8 cellular contexts compared by ENCODE assay signal in genomic region chrX:69093960-69094935, GRCh38.
A peak's percentile ranks its signal among the peaks of the same experiment; 100 is the strongest.
DNase-seq lines count a peak whose midpoint lies in the region; ATAC-seq, FAIRE-seq and TF ChIP-seq lines count a peak whose summit lies in the region.

No MANE protein-coding gene starts in this region.

- peak; percentile 69 for TF ChIP-seq CTCF in 22Rv1 (IDR thresholded peaks at IDR 0.05)
- peak; percentile 46 for TF ChIP-seq CTCF in MCF 10A (IDR thresholded peaks at IDR 0.05; ENCODE audit: unreplicated experiment)
- TF ChIP-seq CTCF in kidney (IDR thresholded peaks at IDR 0.05; ENCODE audit: borderline replicate concordance, extremely low read depth, insufficient read depth), result peak; percentile 64

- no peak overlapping the region for H3K27ac ChIP-seq in 22Rv1
- no peak overlapping the region for H3K27ac ChIP-seq in kidney (ENCODE audit: low read depth in 2 of 2, low read length in 2 of 2)

- H3K4me3 ChIP-seq in kidney (ENCODE audit: low read length in 2 of 2), result no peak overlapping the region

- CTCF ChIA-PET in MCF 10A (lab: Yijun Ruan, JAX), result interaction anchor here (0.6 to 3.4 kb wide), 17 partner anchors 8 to 293 kb away, joined by 3 to 21 read pairs (median 4); no protein-coding TSS in a partner anchor

- no peak overlapping the region for H3K27ac Mint-ChIP-seq in MCF 10A (ENCODE audit: low read depth, unreplicated experiment)

- FAIRE-seq in kidney (lab: Jason Lieb, UNC), result no peak

- intact Hi-C loops in MCF 10A (cut with micrococcal nuclease) (loop anchor here (1.0 to 10.0 kb wide), 2 partner anchors 128 to 191 kb away; no protein-coding TSS in a partner anchor), kidney (cut with DNase I) (no loop called here)

- ATAC-seq in stimulated activated naive CD8-positive, alpha-beta T cell treated with anti-CD3 and anti-CD28 coated beads, Interleukin-15, Interleukin-2, amounts not matched to agents 100 U/mL and 50 U/mL, for 24 hours, result no peak
- ATAC-seq in GM19467 (IDR thresholded peaks at IDR 0.05; ENCODE audit: unreplicated experiment), result no peak

- DNase-seq in GDM1 (lab: John Stamatoyannopoulos, UW) (peak; percentile 26), HK-2 (ENCODE audit: unreplicated experiment) (peak; percentile 5), RPMI7951 (ENCODE audit: low read depth) (peak; percentile 59), MCF 10A (ENCODE audit: unreplicated experiment) (peak; percentile 70), kidney (no peak)
- peak; percentile 12 for DNase-seq in stimulated activated naive CD8-positive, alpha-beta T cell treated with anti-CD3 and anti-CD28 coated beads, Interleukin-15, Interleukin-2, amounts not matched to agents 100 U/mL and 50 U/mL, for 24 hours

- POLR2A ChIA-PET in MCF 10A (lab: Yijun Ruan, JAX), result interaction anchor here (0.9 kb wide), 1 partner anchor 16 kb away, joined by 3 read pairs; no protein-coding TSS in a partner anchor

- no peaks in the 10 kb centered on the region for H3K36me3 ChIP-seq in kidney (ENCODE audit: control insufficient read depth in 1 of 2, insufficient read depth in 2 of 2, low read length in 2 of 2)

- no peak overlapping the region for H3K9ac ChIP-seq in kidney (ENCODE audit: low read length in 2 of 2)

- H3K9me3 ChIP-seq in kidney (ENCODE audit: control insufficient read depth in 1 of 2, low read length in 2 of 2), result no peaks in the 10 kb centered on the region

- no peaks in the 10 kb centered on the region for H3K4me1 ChIP-seq in kidney (ENCODE audit: control insufficient read depth in 1 of 2, insufficient read depth in 1 of 2, low read depth in 1 of 2, low read length in 2 of 2)

- no peaks in the 10 kb centered on the region for H3K9me3 Mint-ChIP-seq in MCF 10A (ENCODE audit: unreplicated experiment)

- H3K27me3 Mint-ChIP-seq in MCF 10A (ENCODE audit: insufficient read depth, unreplicated experiment), result peaks cover 6% of the 10 kb centered on the region

- H3K36me3 Mint-ChIP-seq in MCF 10A (ENCODE audit: insufficient read depth, unreplicated experiment), result no peaks in the 10 kb centered on the region

- no peaks in the 10 kb centered on the region for H3K4me1 Mint-ChIP-seq in MCF 10A (ENCODE audit: insufficient read depth, unreplicated experiment)

- no TSS peak for BruUV-seq in MCF 10A (replicated peaks; lab: Mats Ljungman, UMichigan)

- no peak overlapping the region for H3K4me3 Mint-ChIP-seq in MCF 10A (ENCODE audit: unreplicated experiment)
